In the genomic region with DNA sequence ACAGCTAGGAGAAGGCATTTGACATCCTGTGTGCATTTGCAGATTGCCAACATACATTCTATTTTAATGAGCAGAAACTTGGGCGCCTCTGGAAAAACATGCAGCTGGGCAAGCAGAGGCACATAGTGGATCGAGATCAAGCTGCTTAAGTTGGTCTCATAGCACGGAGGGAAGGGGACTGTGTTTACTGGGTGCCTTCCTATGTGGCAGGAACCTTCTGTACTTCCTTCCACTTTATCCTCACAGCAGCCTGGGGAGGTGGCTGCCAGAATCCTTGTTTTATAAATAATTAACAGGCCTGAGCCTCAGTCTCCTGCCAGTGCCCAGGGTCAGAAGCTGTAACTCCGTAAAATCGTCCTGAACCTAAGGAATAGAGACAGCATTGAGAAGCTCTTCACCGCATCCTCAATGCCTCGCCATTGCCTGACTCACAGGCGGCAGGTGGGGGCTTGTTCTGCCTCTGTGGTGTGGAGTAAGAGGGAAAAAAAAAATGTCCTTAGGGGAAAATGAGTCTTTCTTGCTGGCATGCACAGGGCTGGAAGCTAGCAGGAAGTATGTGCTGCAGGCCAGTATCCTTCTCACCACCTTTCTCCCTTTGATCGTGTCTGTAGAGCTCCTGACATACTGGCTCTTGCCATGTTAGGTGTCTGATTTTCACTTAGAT, we compare ENCODE assay signal across 16 cellular contexts. TPM values are rescaled to one million over a fixed set of nuclear protein-coding genes. Genes with fewer than 3 reads are reported as not detected.
DNase-seq lines count a peak whose midpoint lies in the region; ATAC-seq, FAIRE-seq and TF ChIP-seq lines count a peak whose summit lies in the region.
"Had no signal": no experiment of that assay in that cellular context is flagged by ENCODE, and none has a peak within 500 bp of the region (broad histone marks: within the 10 kb centered on the region; RNA-seq: fewer than 3 reads in every experiment).

No MANE protein-coding gene starts in this region.

- H3K9me3 ChIP-seq in BLaER1 = no peaks in the 10 kb centered on the region
- no peaks in the 10 kb centered on the region for H3K9me3 ChIP-seq in PC-9 (ENCODE audit: insufficient read depth, low read depth)
- no peaks in the 10 kb centered on the region for H3K9me3 ChIP-seq in esophagus (ENCODE audit: control insufficient read depth in 2 of 2, insufficient read depth in 1 of 2, low read depth in 1 of 2, low read length in 1 of 2)
- H3K9me3 ChIP-seq: Caco-2 had no signal

- no peak for ATAC-seq in HG02571 (IDR thresholded peaks at IDR 0.05; ENCODE audit: unreplicated experiment)

- no peak overlapping the region for H3K4me3 ChIP-seq in BLaER1
- no peak overlapping the region for H3K4me3 ChIP-seq in PC-9
- no peak overlapping the region for H3K4me3 ChIP-seq in esophagus (ENCODE audit: low read depth in 1 of 2, low read length in 2 of 2)

- peaks cover 18% of the 10 kb centered on the region for H3K27me3 Mint-ChIP-seq in nephron progenitor cell (ENCODE audit: low read depth, poor library complexity)

- DNase-seq in PC-9 (peak; percentile 60 to 87), nephron progenitor cell (no peak), head of caudate nucleus (no peak), SHP77 (lab: John Stamatoyannopoulos, UW) (no peak), frontal cortex (ENCODE audit: low spot score in 2 of 2) (no peak)
- DNase-seq: activated T-cell treated with anti-CD3 and anti-CD28 coated beads, Interleukin-2, amount 50 U/mL, for 24 hours; Caco-2; central memory CD4-positive, alpha-beta T cell; SIG-M5 had no signal

- H3K9me3 Mint-ChIP-seq in nephron progenitor cell = no peaks in the 10 kb centered on the region
- H3K9me3 Mint-ChIP-seq: activated T-cell treated with anti-CD3 and anti-CD28 coated beads, Interleukin-2, amount 50 U/mL, for 24 hours had no signal

- H3K36me3 Mint-ChIP-seq in nephron progenitor cell (ENCODE audit: low read depth) = peaks cover 7% of the 10 kb centered on the region

- H3K9me2 ChIP-seq in PC-9 (ENCODE audit: insufficient read depth) = no peaks in the 10 kb centered on the region

- H3K4me2 ChIP-seq in BLaER1 = peak overlapping the region; percentile 27
- H3K4me2 ChIP-seq in PC-9 = peak overlapping the region; percentile 84

- no peak overlapping the region for H3K9ac ChIP-seq in BLaER1

- WGBS in esophagus, 2 donors = 38 to 44% methylated on average over 9 of the region's 9 CpGs

- CTCF ChIA-PET in PC-9 (lab: Charles Lee) = no interaction called here

- POLR2A ChIA-PET in PC-9 (lab: Charles Lee; ENCODE audit: unreplicated experiment) = interaction anchor here (0.6 to 1.0 kb wide), 2 partner anchors 61 to 75 kb away, joined by 4 to 5 read pairs; no protein-coding TSS in a partner anchor

- H4K20me1 ChIP-seq in BLaER1 = no peaks in the 10 kb centered on the region
- H4K20me1 ChIP-seq in PC-9 (ENCODE audit: insufficient read depth) = no peaks in the 10 kb centered on the region

- peaks cover 7% of the 10 kb centered on the region; the same call in 1 of the 2 replicates for H3F3A ChIP-seq in PC-9 (ENCODE audit: insufficient read depth, low read depth)

- H3K4me1 Mint-ChIP-seq in nephron progenitor cell = peaks cover 69% of the 10 kb centered on the region

- intact Hi-C loops in PC-9 (cut with micrococcal nuclease; ENCODE audit: unreplicated experiment) (loop anchor here (2.0 to 5.0 kb wide), 2 partner anchors 26 to 167 kb away; no protein-coding TSS in a partner anchor), head of caudate nucleus (cut with DNase I) (no loop called here)

- H3K4me1 ChIP-seq in BLaER1 (peaks cover 12% of the 10 kb centered on the region), PC-9 (replicated peaks; ENCODE audit: insufficient read depth) (peaks cover 32% of the 10 kb centered on the region), esophagus (ENCODE audit: control insufficient read depth in 2 of 2, insufficient read depth in 2 of 2, low read length in 1 of 2) (peaks cover 0 to 3% of the 10 kb centered on the region in 2 donors)
- H3K4me1 ChIP-seq: Caco-2 had no signal

- no peak for FAIRE-seq in frontal cortex (lab: Jason Lieb, UNC)
- FAIRE-seq: endometrium, islet of Langerhans had no signal

- peak overlapping the region; percentile 52 for H3K27ac Mint-ChIP-seq in nephron progenitor cell
- H3K27ac Mint-ChIP-seq: activated T-cell treated with anti-CD3 and anti-CD28 coated beads, Interleukin-2, amount 50 U/mL, for 24 hours had no signal

- H3K36me3 ChIP-seq in BLaER1 = no peaks in the 10 kb centered on the region
- no peaks in the 10 kb centered on the region for H3K36me3 ChIP-seq in PC-9 (ENCODE audit: low read depth)
- no peaks in the 10 kb centered on the region for H3K36me3 ChIP-seq in esophagus (ENCODE audit: control insufficient read depth in 2 of 2, insufficient read depth in 2 of 2, low read length in 1 of 2)

- BruUV-seq in PC-9 (replicated peaks; lab: Mats Ljungman, UMichigan) = no TSS peak

- TF ChIP-seq CTCF in PC-9 (conservative IDR thresholded peaks at IDR 0.05) (no peak), nephron progenitor cell (IDR thresholded peaks at IDR 0.05) (no peak)

- no peak overlapping the region for H3K4me3 Mint-ChIP-seq in nephron progenitor cell
- H3K4me3 Mint-ChIP-seq: activated T-cell treated with anti-CD3 and anti-CD28 coated beads, Interleukin-2, amount 50 U/mL, for 24 hours had no signal

- H3K27ac ChIP-seq in BLaER1 (no peak overlapping the region), PC-9 (peak overlapping the region; percentile 96), esophagus (ENCODE audit: low read depth in 2 of 2, low read length in 1 of 2) (peak overlapping the region; percentile 41 to 66)

- peaks cover 22% of the 10 kb centered on the region for H3K27me3 ChIP-seq in BLaER1
- H3K27me3 ChIP-seq in PC-9 (ENCODE audit: insufficient read depth, low read depth) = no peaks in the 10 kb centered on the region
- no peaks in the 10 kb centered on the region for H3K27me3 ChIP-seq in esophagus (ENCODE audit: control insufficient read depth in 1 of 2, insufficient read depth in 2 of 2, low read length in 2 of 2)

- H3K79me2 ChIP-seq in PC-9 (ENCODE audit: low read depth) = no peaks in the 10 kb centered on the region

- peak overlapping the region; percentile 32; the same call in 1 of the 2 replicates for H2AFZ ChIP-seq in PC-9

RNA-seq across cellular contexts. Expression of gene VWA2, which starts 6.2 kb away (rescaled TPM):
- total RNA-seq in PC-9 (2021) = 0.48 and 1.2 TPM in 2 replicates
- polyA plus RNA-seq in esophagus = 1 to 10 TPM in 1 of 2 donors, under 1 TPM in 1; 0.71 to 1.4 TPM
- 2.9 TPM for total RNA-seq in frontal cortex
- total RNA-seq: glomerular endothelial cell, posterior vena cava had no signal

Comparison
In these comparisons a context has a peak if more than half of its experiments do, and no peak if none do; other contexts are left out.
1. DNase-seq: peak in PC-9 (2 of 2); none in nephron progenitor cell (single experiment), head of caudate nucleus (0 of 42), SHP77 (0 of 2) and frontal cortex (0 of 2).